Comparison of ENCODE assay signal across 1 cellular context in the genomic region with DNA sequence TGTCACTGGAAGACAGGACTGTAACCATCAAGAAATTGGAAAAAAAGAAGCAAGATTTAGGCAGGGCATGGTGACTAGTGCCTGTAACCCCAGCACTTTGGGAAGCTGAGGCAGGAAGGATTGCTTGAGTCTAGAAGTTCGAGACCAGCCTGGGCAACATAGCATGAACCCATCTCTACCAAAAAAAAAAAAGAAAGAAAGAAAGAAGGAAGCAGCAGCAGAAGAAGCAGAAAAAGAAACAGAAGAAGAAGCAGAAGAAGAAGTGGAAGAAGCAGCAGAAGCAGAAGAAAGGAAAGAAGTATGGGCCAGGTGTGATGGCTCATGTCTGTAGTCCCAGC.
TF ChIP-seq lines count a peak whose summit lies in the region.

No MANE protein-coding gene starts in this region.

TF ChIP-seq in H1, 55 proteins besides CTCF, POLR2A, EP300 and RAD21:
- no peak for TF ChIP-seq YY1 (IDR thresholded peaks at IDR 0.05; ENCODE audit: low read depth, low read length)
- TF ChIP-seq, protein P1, sequence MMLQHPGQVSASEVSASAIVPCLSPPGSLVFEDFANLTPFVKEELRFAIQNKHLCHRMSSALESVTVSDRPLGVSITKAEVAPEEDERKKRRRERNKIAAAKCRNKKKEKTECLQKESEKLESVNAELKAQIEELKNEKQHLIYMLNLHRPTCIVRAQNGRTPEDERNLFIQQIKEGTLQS (IDR thresholded peaks at IDR 0.05; ENCODE audit: insufficient read depth, low read depth, low read length), result no peak
